Comparison of ENCODE assay signal across 15 cellular contexts in genomic region chr1:229296541-229296941, GRCh38. TPM values are rescaled to one million over a fixed set of nuclear protein-coding genes. Genes with fewer than 3 reads are reported as not detected.
A peak's percentile ranks its signal among the peaks of the same experiment; 100 is the strongest.
DNase-seq lines count a peak whose midpoint lies in the region; FAIRE-seq and TF ChIP-seq lines count a peak whose summit lies in the region.
"Had no signal": no experiment of that assay in that cellular context is flagged by ENCODE, and none has a peak within 500 bp of the region (broad histone marks: within the 10 kb centered on the region; RNA-seq: fewer than 3 reads in every experiment).

No MANE protein-coding gene starts in this region.

- H3K4me2 ChIP-seq in H9 (ENCODE audit: insufficient read depth, insufficient read length, low read length): no peak overlapping the region
- H3K4me2 ChIP-seq in trophoblast cell (ENCODE audit: low read length): no peak overlapping the region

- H2BK120ac ChIP-seq in H9 (ENCODE audit: low read depth, low read length, poor library complexity, severe bottlenecking) (no peak overlapping the region), trophoblast cell (ENCODE audit: insufficient read depth, low read length, poor library complexity) (no peak overlapping the region)

- no peaks in the 10 kb centered on the region for H3K4me1 ChIP-seq in H9 (ENCODE audit: insufficient read depth, low read length)
- H3K4me1 ChIP-seq in trophoblast cell (ENCODE audit: control insufficient read depth in 1 of 2, insufficient read depth in 2 of 2, low read length in 2 of 2): peaks cover 0 to 4% of the 10 kb centered on the region in 2 experiments

- no peak overlapping the region for H2BK5ac ChIP-seq in H9 (ENCODE audit: insufficient read length, low read length)
- no peak overlapping the region for H2BK5ac ChIP-seq in trophoblast cell (ENCODE audit: low read depth, low read length, poor library complexity)

- H3K27me3 ChIP-seq in H9 (ENCODE audit: insufficient read depth, low read length) (no peaks in the 10 kb centered on the region), trophoblast cell (ENCODE audit: insufficient read depth, low read length) (no peaks in the 10 kb centered on the region)

- WGBS in H9 (ENCODE audit: extremely low coverage, insufficient read length, low lambda C conversion rate): no CpG with 5 or more reads among the region's 3 CpGs
- no CpG with 5 or more reads among the region's 3 CpGs for WGBS in trophoblast cell (ENCODE audit: extremely low coverage, insufficient coverage, insufficient read length)

- H3K9ac ChIP-seq in H9 (ENCODE audit: extremely low read depth, insufficient read length, low read length): no peak overlapping the region
- no peak overlapping the region for H3K9ac ChIP-seq in trophoblast cell (ENCODE audit: low read length)

- H3K18ac ChIP-seq in H9 (ENCODE audit: insufficient read length, low read depth, low read length) (no peak overlapping the region), trophoblast cell (ENCODE audit: low read length) (peak overlapping the region; percentile 8)

- peaks cover 13 to 35% (median 26%) of the 10 kb centered on the region in 3 experiments; a peak in 5 of 7 replicates for H3K36me3 Mint-ChIP-seq in H9 (ENCODE audit: insufficient read depth in 1 of 3, low read depth in 3 of 3)

- H3K9me3 ChIP-seq in H9 (ENCODE audit: control insufficient read depth, low read depth, low read length) (no peaks in the 10 kb centered on the region), trophoblast cell (ENCODE audit: insufficient read depth, low read depth, low read length) (no peaks in the 10 kb centered on the region)

- DNase-seq in H9 (no peak), amniotic epithelial cell (ENCODE audit: low read depth) (peak; percentile 78), foreskin melanocyte (peak; percentile 29), trophoblast cell (peak; percentile 82 to 90), COLO829 (ENCODE audit: low spot score) (no peak), DMS 273 (lab: John Stamatoyannopoulos, UW; ENCODE audit: unreplicated experiment) (no peak), iPS-NIHi7 (ENCODE audit: extremely low spot score) (no peak), D721Med (ENCODE audit: insufficient read length, low spot score) (no peak)
- DNase-seq: activated naive CD4-positive, alpha-beta T cell treated with anti-CD3 and anti-CD28 coated beads for 36 hours; NCI-H1105; NCI-H748 treated with DMSO at 0.1 percent for 48 hours; stimulated activated naive CD4-positive, alpha-beta T cell treated with Interleukin-2 at 50 U/mL for 16 hours had no signal

- H3K23me2 ChIP-seq in H9 (ENCODE audit: insufficient read length, low read depth, low read length, poor library complexity, severe bottlenecking): no peaks in the 10 kb centered on the region

- no peak overlapping the region for H3K4me3 Mint-ChIP-seq in H9
- H3K4me3 Mint-ChIP-seq: activated naive CD4-positive, alpha-beta T cell treated with anti-CD3 and anti-CD28 coated beads for 36 hours had no signal

- H2AK5ac ChIP-seq in H9 (ENCODE audit: insufficient read length, low read length) (no peak overlapping the region), trophoblast cell (ENCODE audit: low read length) (no peak overlapping the region)

- peaks cover 12 to 14% of the 10 kb centered on the region in 2 experiments for H3K4me1 Mint-ChIP-seq in H9

- no peak overlapping the region for H3T11ph ChIP-seq in H9 (ENCODE audit: low read length)

- H3K9me3 Mint-ChIP-seq in H9: no peaks in the 10 kb centered on the region
- H3K9me3 Mint-ChIP-seq: activated naive CD4-positive, alpha-beta T cell treated with anti-CD3 and anti-CD28 coated beads for 36 hours had no signal

- no peak overlapping the region for H2BK15ac ChIP-seq in H9 (ENCODE audit: low read depth, low read length)

- H4K5ac ChIP-seq in H9 (ENCODE audit: insufficient read length, low read depth, low read length): no peak overlapping the region

- TF ChIP-seq CTCF in H9 (conservative IDR thresholded peaks at IDR 0.05): no peak
- TF ChIP-seq CTCF in D721Med (IDR thresholded peaks at IDR 0.05; ENCODE audit: insufficient read depth, missing control alignments): no peak

- H4K8ac ChIP-seq in H9 (replicated peaks; ENCODE audit: insufficient read length, low read depth, low read length) (no peak overlapping the region), trophoblast cell (ENCODE audit: low read depth, low read length) (no peak overlapping the region)

- no peaks in the 10 kb centered on the region for H4K20me1 ChIP-seq in H9 (ENCODE audit: control insufficient read depth, insufficient read depth, insufficient read length)

- no peak overlapping the region for H2BK20ac ChIP-seq in H9 (ENCODE audit: low read depth, low read length, poor library complexity, severe bottlenecking)

- no peak overlapping the region for H2BK12ac ChIP-seq in H9 (ENCODE audit: insufficient read length, low read depth, low read length)
- H2BK12ac ChIP-seq in trophoblast cell (ENCODE audit: low read length): no peak overlapping the region

- H3K23ac ChIP-seq in H9 (ENCODE audit: insufficient read length, low read depth, low read length) (no peak overlapping the region), trophoblast cell (ENCODE audit: low read length) (no peak overlapping the region)

- no peak overlapping the region for H2AFZ ChIP-seq in H9 (ENCODE audit: low read length)
- no peak overlapping the region for H2AFZ ChIP-seq in trophoblast cell (ENCODE audit: insufficient read depth, low read length, poor library complexity)

- H3K27ac ChIP-seq in H9 (ENCODE audit: insufficient read length, low read depth, low read length) (no peak overlapping the region), trophoblast cell (ENCODE audit: low read depth, low read length) (no peak overlapping the region)
- H3K27ac ChIP-seq: HL-60 had no signal

- no peak for FAIRE-seq in D721Med (lab: Jason Lieb, UNC)
- FAIRE-seq: GM12878, keratinocyte had no signal

- H3K79me1 ChIP-seq in H9 (ENCODE audit: insufficient read depth, low read depth, low read length, poor library complexity, severe bottlenecking) (no peaks in the 10 kb centered on the region), trophoblast cell (ENCODE audit: low read length) (peaks cover 3% of the 10 kb centered on the region)

- H3K79me2 ChIP-seq in H9 (ENCODE audit: insufficient read depth, low read length): no peaks in the 10 kb centered on the region
- H3K79me2 ChIP-seq in trophoblast cell (ENCODE audit: control insufficient read depth, insufficient read depth, low read length, poor library complexity): no peaks in the 10 kb centered on the region

- H4K91ac ChIP-seq in H9 (ENCODE audit: insufficient read length, low read depth, low read length) (no peak overlapping the region), trophoblast cell (ENCODE audit: low read depth, low read length) (no peak overlapping the region)

- no peak overlapping the region for H4K12ac ChIP-seq in trophoblast cell (ENCODE audit: low read depth, low read length)

- H3K27ac Mint-ChIP-seq in H9: peak overlapping the region in 2 of 3 experiments; percentile 15 to 41; a peak in 2 of 7 replicates
- H3K27ac Mint-ChIP-seq: activated naive CD4-positive, alpha-beta T cell treated with anti-CD3 and anti-CD28 coated beads for 36 hours had no signal

- H3K4me3 ChIP-seq in trophoblast cell (ENCODE audit: low read depth, low read length): no peak overlapping the region
- H3K4me3 ChIP-seq: GM12878 had no signal

- no peak overlapping the region for H3K4ac ChIP-seq in H9 (ENCODE audit: low read depth, low read length)
- no peak overlapping the region for H3K4ac ChIP-seq in trophoblast cell (ENCODE audit: low read depth, low read length)

- H3K14ac ChIP-seq in H9 (ENCODE audit: insufficient read depth, low read length): no peak overlapping the region
- H3K14ac ChIP-seq in trophoblast cell (ENCODE audit: low read length): no peak overlapping the region

- no peak overlapping the region for H3K56ac ChIP-seq in H9 (ENCODE audit: insufficient read length, low read depth, low read length)

- peaks cover 6 to 16% of the 10 kb centered on the region in 2 experiments for H3K36me3 ChIP-seq in trophoblast cell (ENCODE audit: control insufficient read depth in 1 of 2, insufficient read depth in 2 of 2, low read length in 2 of 2)

- no peaks in the 10 kb centered on the region for H3K27me3 Mint-ChIP-seq in H9 (ENCODE audit: low read depth)

RNA-seq across cellular contexts. Expression of gene RAB4A, which starts 25.6 kb away (rescaled TPM):
- total RNA-seq in H9 (2021): 64.2 and 66.7 TPM in 2 replicates
- 22.0 and 24.9 TPM in 2 replicates for polyA plus RNA-seq in trophoblast cell (2013)

RNA-seq across cellular contexts. Expression of gene CCSAP, which starts 46.3 kb away (rescaled TPM):
- total RNA-seq in H9 (2021): 8.5 TPM in 2 replicates
- polyA plus RNA-seq in trophoblast cell (2013): 42.2 and 43.3 TPM in 2 replicates

Comparison
In these comparisons a context has a peak if more than half of its experiments do, and no peak if none do; other contexts are left out.
1. DNase-seq: peak in amniotic epithelial cell (single experiment), foreskin melanocyte (single experiment) and trophoblast cell (2 of 2); none in H9 (single experiment), COLO829 (single experiment), DMS 273 (single experiment), iPS-NIHi7 (single experiment) and D721Med (single experiment).